ENCODE assay signal across 23 cellular contexts in genomic region chr22:44314425-44315067, GRCh38. TPM values are rescaled to one million over a fixed set of nuclear protein-coding genes. Genes with fewer than 3 reads are reported as not detected.
DNase-seq lines count a peak whose midpoint lies in the region; ATAC-seq, FAIRE-seq and TF ChIP-seq lines count a peak whose summit lies in the region.
"Had no signal": no experiment of that assay in that cellular context is flagged by ENCODE, and none has a peak within 500 bp of the region (broad histone marks: within the 10 kb centered on the region; RNA-seq: fewer than 3 reads in every experiment).

No MANE protein-coding gene starts in this region.

- H3K36me3 Mint-ChIP-seq in stimulated activated naive CD8-positive, alpha-beta T cell treated with anti-CD3 and anti-CD28 coated beads, Interleukin-15, Interleukin-2, amounts not matched to agents 100 ng/mL and 50 ng/mL, for 24 hours (ENCODE audit: low read depth), result no peaks in the 10 kb centered on the region
- H3K36me3 Mint-ChIP-seq in astrocyte (ENCODE audit: low read depth, unreplicated experiment), result no peaks in the 10 kb centered on the region
- no peaks in the 10 kb centered on the region for H3K36me3 Mint-ChIP-seq in naive thymus-derived CD8-positive, alpha-beta T cell
- H3K36me3 Mint-ChIP-seq: activated naive CD4-positive, alpha-beta T cell treated with anti-CD3 and anti-CD28 coated beads, Interleukin-2, amount 10 ng/mL, durations not matched to agents 7 days and 5 days; brain had no signal

- no peak overlapping the region for H2AFZ ChIP-seq in astrocyte (ENCODE audit: low read depth, low read length)

- H3K36me3 ChIP-seq in astrocyte (ENCODE audit: insufficient read depth, low read length) (no peaks in the 10 kb centered on the region), WERI-Rb-1 (no peaks in the 10 kb centered on the region)
- H3K36me3 ChIP-seq: BLaER1, colonic mucosa, upper lobe of right lung had no signal

- no peak for TF ChIP-seq POLR2A in GM18505 (IDR thresholded peaks at IDR 0.05; ENCODE audit: borderline replicate concordance, extremely low read depth, insufficient read depth, insufficient read length)

- H3K4me3 ChIP-seq in astrocyte (ENCODE audit: insufficient read depth, low read depth, low read length) (no peak overlapping the region), WERI-Rb-1 (ENCODE audit: low read depth, low read length) (no peak overlapping the region)
- H3K4me3 ChIP-seq: BLaER1, colonic mucosa, upper lobe of right lung had no signal

- no peak overlapping the region for H3K27ac Mint-ChIP-seq in stimulated activated naive CD8-positive, alpha-beta T cell treated with anti-CD3 and anti-CD28 coated beads, Interleukin-15, Interleukin-2, amounts not matched to agents 100 ng/mL and 50 ng/mL, for 24 hours
- H3K27ac Mint-ChIP-seq in astrocyte (ENCODE audit: unreplicated experiment), result no peak overlapping the region
- peak overlapping the region; percentile 2 to 90 (median 64) for H3K27ac Mint-ChIP-seq in naive thymus-derived CD8-positive, alpha-beta T cell
- H3K27ac Mint-ChIP-seq: activated naive CD4-positive, alpha-beta T cell treated with anti-CD3 and anti-CD28 coated beads, Interleukin-2, amount 10 ng/mL, durations not matched to agents 7 days and 5 days had no signal

- no peaks in the 10 kb centered on the region for H3K79me2 ChIP-seq in astrocyte (ENCODE audit: insufficient read depth, low read length)

- TF ChIP-seq CTCF in astrocyte (IDR thresholded peaks at IDR 0.05; ENCODE audit: insufficient read depth, low read depth, low read length) (no peak), WERI-Rb-1 (IDR thresholded peaks at IDR 0.05; ENCODE audit: low read depth, low read length) (no peak)

- H3K27me3 Mint-ChIP-seq in stimulated activated naive CD8-positive, alpha-beta T cell treated with anti-CD3 and anti-CD28 coated beads, Interleukin-15, Interleukin-2, amounts not matched to agents 100 ng/mL and 50 ng/mL, for 24 hours, result no peaks in the 10 kb centered on the region
- H3K27me3 Mint-ChIP-seq in astrocyte (ENCODE audit: low read depth, unreplicated experiment), result peaks cover 21% of the 10 kb centered on the region
- H3K27me3 Mint-ChIP-seq in naive thymus-derived CD8-positive, alpha-beta T cell, result no peaks in the 10 kb centered on the region

- H4K20me1 ChIP-seq in astrocyte (ENCODE audit: insufficient read depth, low read length), result no peaks in the 10 kb centered on the region
- H4K20me1 ChIP-seq: BLaER1 had no signal

- peak overlapping the region; percentile 10 for H3K4me3 Mint-ChIP-seq in stimulated activated naive CD8-positive, alpha-beta T cell treated with anti-CD3 and anti-CD28 coated beads, Interleukin-15, Interleukin-2, amounts not matched to agents 100 ng/mL and 50 ng/mL, for 24 hours
- no peak overlapping the region for H3K4me3 Mint-ChIP-seq in astrocyte (ENCODE audit: unreplicated experiment)
- H3K4me3 Mint-ChIP-seq in naive thymus-derived CD8-positive, alpha-beta T cell, result peak overlapping the region; percentile 56 to 80 (median 62)
- H3K4me3 Mint-ChIP-seq: activated naive CD4-positive, alpha-beta T cell treated with anti-CD3 and anti-CD28 coated beads, Interleukin-2, amount 10 ng/mL, durations not matched to agents 7 days and 5 days; brain had no signal

- H3K9ac ChIP-seq in astrocyte (ENCODE audit: low read length), result no peak overlapping the region
- H3K9ac ChIP-seq: BLaER1 had no signal

- H3K4me2 ChIP-seq in astrocyte (ENCODE audit: low read length), result peak overlapping the region; percentile 13
- H3K4me2 ChIP-seq: BLaER1 had no signal

- no peak for ATAC-seq in stimulated activated naive CD8-positive, alpha-beta T cell treated with anti-CD3 and anti-CD28 coated beads, Interleukin-15, Interleukin-2, amounts not matched to agents 100 U/mL and 50 U/mL, for 24 hours
- peak; percentile 59 to 77 for ATAC-seq in naive thymus-derived CD8-positive, alpha-beta T cell
- no peak for ATAC-seq in GM18505 (IDR thresholded peaks at IDR 0.05; ENCODE audit: unreplicated experiment)
- ATAC-seq: upper lobe of right lung had no signal

- H3K4me1 Mint-ChIP-seq in stimulated activated naive CD8-positive, alpha-beta T cell treated with anti-CD3 and anti-CD28 coated beads, Interleukin-15, Interleukin-2, amounts not matched to agents 100 ng/mL and 50 ng/mL, for 24 hours (ENCODE audit: low read depth), result peaks cover 10% of the 10 kb centered on the region
- H3K4me1 Mint-ChIP-seq in astrocyte (ENCODE audit: low read depth, unreplicated experiment), result peaks cover 3% of the 10 kb centered on the region
- H3K4me1 Mint-ChIP-seq in naive thymus-derived CD8-positive, alpha-beta T cell, result peaks cover 16 to 41% (median 30%) of the 10 kb centered on the region in 4 donors

- no peak overlapping the region for H3K27ac ChIP-seq in astrocyte (ENCODE audit: low read depth, low read length)
- H3K27ac ChIP-seq in WERI-Rb-1, result no peak overlapping the region
- H3K27ac ChIP-seq: BLaER1, colonic mucosa, upper lobe of right lung had no signal

- no peak for FAIRE-seq in astrocyte (lab: Jason Lieb, UNC)
- FAIRE-seq: H1 had no signal

- H3K4me1 ChIP-seq in astrocyte (ENCODE audit: insufficient read depth, low read length), result peaks cover 34% of the 10 kb centered on the region
- H3K4me1 ChIP-seq: colonic mucosa, upper lobe of right lung had no signal

- DNase-seq in stimulated activated naive CD8-positive, alpha-beta T cell treated with anti-CD3 and anti-CD28 coated beads, Interleukin-15, Interleukin-2, amounts not matched to agents 100 U/mL and 50 U/mL, for 24 hours, result no peak
- DNase-seq in astrocyte (ENCODE audit: low read depth) (no peak), NOMO-1 treated with DMSO at 0.1 percent for 48 hours (lab: John Stamatoyannopoulos, UW; ENCODE audit: unreplicated experiment) (no peak), WERI-Rb-1 (no peak), NCI-H1417 treated with DMSO at 0.1 percent for 48 hours (lab: John Stamatoyannopoulos, UW) (no peak)
- DNase-seq in naive thymus-derived CD8-positive, alpha-beta T cell, result peak in 5 of 10 donors; percentile 14 to 36 (median 23)
- DNase-seq: activated CD4-positive, CD25-positive, alpha-beta regulatory T cell treated with anti-CD3 and anti-CD28 coated beads, Interleukin-2, amount 50 U/mL, for 72 hours; activated naive CD4-positive, alpha-beta T cell treated with anti-CD3 and anti-CD28 coated beads, Interleukin-2, amount 10 ng/mL, durations not matched to agents 7 days and 5 days; activated T-cell treated with anti-CD3 and anti-CD28 coated beads, Interleukin-2, amount 50 U/mL, for 48 hours; colonic mucosa; NCI-H1694 treated with DMSO at 0.1 percent for 48 hours; NCI-H2171 treated with DMSO at 0.1 percent for 48 hours; NCI-H69; SHP77; stimulated activated CD4-positive, alpha-beta T cell treated with anti-CD3 and anti-CD28 coated beads, Interleukin-12 subunit alpha, Interleukin-12 subunit beta, amount 100 ng/mL, for 4 hours; stimulated activated CD4-positive, alpha-beta T cell treated with anti-CD3 and anti-CD28 coated beads, Interleukin-4, amount 100 ng/mL, for 4 hours; upper lobe of right lung had no signal

- H3K9me3 Mint-ChIP-seq in stimulated activated naive CD8-positive, alpha-beta T cell treated with anti-CD3 and anti-CD28 coated beads, Interleukin-15, Interleukin-2, amounts not matched to agents 100 ng/mL and 50 ng/mL, for 24 hours, result no peaks in the 10 kb centered on the region
- no peaks in the 10 kb centered on the region for H3K9me3 Mint-ChIP-seq in astrocyte (ENCODE audit: unreplicated experiment)
- H3K9me3 Mint-ChIP-seq in naive thymus-derived CD8-positive, alpha-beta T cell, result no peaks in the 10 kb centered on the region
- H3K9me3 Mint-ChIP-seq: activated naive CD4-positive, alpha-beta T cell treated with anti-CD3 and anti-CD28 coated beads, Interleukin-2, amount 10 ng/mL, durations not matched to agents 7 days and 5 days; brain had no signal

- POLR2A ChIA-PET in naive thymus-derived CD8-positive, alpha-beta T cell (lab: Charles Lee), result no interaction called here

- H3K27me3 ChIP-seq in astrocyte (ENCODE audit: insufficient read depth, low read length), result no peaks in the 10 kb centered on the region
- H3K27me3 ChIP-seq in WERI-Rb-1 (ENCODE audit: insufficient read depth, low read depth, severe bottlenecking), result no peaks in the 10 kb centered on the region
- H3K27me3 ChIP-seq: colonic mucosa, upper lobe of right lung had no signal

- H3K9me3 ChIP-seq in astrocyte (ENCODE audit: insufficient read depth, low read depth, low read length) (no peaks in the 10 kb centered on the region), WERI-Rb-1 (ENCODE audit: severe bottlenecking) (no peaks in the 10 kb centered on the region)
- H3K9me3 ChIP-seq: BLaER1, colonic mucosa, upper lobe of right lung had no signal

RNA-seq across cellular contexts. Expression of gene SHISAL1, which starts 1.8 kb away (rescaled TPM):
- 0.26 and 0.36 TPM in 2 replicates for total RNA-seq in astrocyte
- total RNA-seq in naive thymus-derived CD8-positive, alpha-beta T cell, result not detected
- not detected for polyA plus RNA-seq in naive thymus-derived CD8-positive, alpha-beta T cell
- total RNA-seq: activated CD8-positive, alpha-beta memory T cell treated with anti-CD3 and anti-CD28 coated beads for 36 hours had no signal

Comparison
In these comparisons a context has a peak if more than half of its experiments do, and no peak if none do; other contexts are left out.
1. H3K27ac Mint-ChIP-seq: peak in naive thymus-derived CD8-positive, alpha-beta T cell (10 of 10); none in stimulated activated naive CD8-positive, alpha-beta T cell treated with anti-CD3 and anti-CD28 coated beads, Interleukin-15, Interleukin-2, amounts not matched to agents 100 ng/mL and 50 ng/mL, for 24 hours (single experiment) and astrocyte (single experiment).
2. ATAC-seq: peak in naive thymus-derived CD8-positive, alpha-beta T cell (2 of 2); none in stimulated activated naive CD8-positive, alpha-beta T cell treated with anti-CD3 and anti-CD28 coated beads, Interleukin-15, Interleukin-2, amounts not matched to agents 100 U/mL and 50 U/mL, for 24 hours (single experiment) and GM18505 (single experiment).